ENCODE assay signal across 20 cellular contexts in genomic region chr11:102467080-102467708, GRCh38. TPM values are rescaled to one million over a fixed set of nuclear protein-coding genes. Genes with fewer than 3 reads are reported as not detected.
A peak's percentile ranks its signal among the peaks of the same experiment; 100 is the strongest.
DNase-seq lines count a peak whose midpoint lies in the region; ATAC-seq and TF ChIP-seq lines count a peak whose summit lies in the region.
"Had no signal": no experiment of that assay in that cellular context is flagged by ENCODE, and none has a peak within 500 bp of the region (broad histone marks: within the 10 kb centered on the region; RNA-seq: fewer than 3 reads in every experiment).

No MANE protein-coding gene starts in this region.

- no peak overlapping the region for H3K27ac Mint-ChIP-seq in neural progenitor cell

- BruUV-seq in PC-3 (replicated peaks; lab: Mats Ljungman, UMichigan), result no TSS peak

- H3K36me3 ChIP-seq in PC-3 (ENCODE audit: low read depth, low read length) (no peaks in the 10 kb centered on the region), hepatocyte (replicated peaks; ENCODE audit: insufficient read depth, low read depth) (no peaks in the 10 kb centered on the region), stomach (no peaks in the 10 kb centered on the region), Karpas-422 (ENCODE audit: insufficient read depth, low read length) (no peaks in the 10 kb centered on the region), neural progenitor cell (no peaks in the 10 kb centered on the region)
- H3K36me3 ChIP-seq: BE2C, heart left ventricle, ovary had no signal

- H3K4me3 ChIP-seq in PC-3 (ENCODE audit: low read length) (peak overlapping the region; percentile 32), hepatocyte (no peak overlapping the region), stomach (no peak overlapping the region), Karpas-422 (ENCODE audit: low read length) (no peak overlapping the region), neural progenitor cell (no peak overlapping the region)
- H3K4me3 ChIP-seq: coronary artery, heart left ventricle, ovary had no signal

- TF ChIP-seq POLR2A in stomach (IDR thresholded peaks at IDR 0.05), result no peak

- no peak overlapping the region for H3K9ac ChIP-seq in PC-3 (ENCODE audit: low read length)
- H3K9ac ChIP-seq in Karpas-422 (ENCODE audit: low read length), result no peak overlapping the region
- H3K9ac ChIP-seq in neural progenitor cell, result no peak overlapping the region

- H3K36me3 Mint-ChIP-seq in neural progenitor cell, result no peaks in the 10 kb centered on the region

- DNase-seq in HT-29 (ENCODE audit: low spot score) (peak; percentile 94), PC-3 (peak; percentile 96), hepatocyte (ENCODE audit: low spot score) (no peak), stomach (no peak), cardiac septum (ENCODE audit: low spot score) (no peak), Karpas-422 (no peak), neural progenitor cell (ENCODE audit: low spot score) (no peak), GM19240 (ENCODE audit: insufficient read length, low spot score) (no peak)
- DNase-seq: activated CD4-positive, CD25-positive, alpha-beta regulatory T cell treated with anti-CD3 and anti-CD28 coated beads, Interleukin-2, amount 50 U/mL, for 72 hours; activated gamma-delta T cell treated with Interleukin-2 at 50 U/mL for 16 hours; anterior cingulate cortex; BE2C; erythroblast; GOT3; heart left ventricle; kidney; NCI-H187 treated with DMSO at 0.1 percent for 48 hours; ovary; T-helper 2 cell had no signal

- no peak for TF ChIP-seq EP300 in stomach (IDR thresholded peaks at IDR 0.05)

- H2AFZ ChIP-seq in PC-3 (ENCODE audit: low read length), result peak overlapping the region; percentile 31
- no peak overlapping the region for H2AFZ ChIP-seq in hepatocyte
- H2AFZ ChIP-seq in Karpas-422 (ENCODE audit: low read length), result no peak overlapping the region
- H2AFZ ChIP-seq in neural progenitor cell (replicated peaks), result no peak overlapping the region

- peak; percentile 46 for ATAC-seq in PC-3
- ATAC-seq: heart left ventricle had no signal

- no peaks in the 10 kb centered on the region for H3K9me3 Mint-ChIP-seq in neural progenitor cell

- H3K79me2 ChIP-seq in PC-3 (ENCODE audit: low read length) (no peaks in the 10 kb centered on the region), hepatocyte (no peaks in the 10 kb centered on the region), Karpas-422 (ENCODE audit: low read length) (no peaks in the 10 kb centered on the region), neural progenitor cell (ENCODE audit: low read depth) (no peaks in the 10 kb centered on the region)

- H3K27me3 ChIP-seq in PC-3 (ENCODE audit: low read length) (no peaks in the 10 kb centered on the region), hepatocyte (no peaks in the 10 kb centered on the region), stomach (no peaks in the 10 kb centered on the region), Karpas-422 (ENCODE audit: low read length) (0 out of 2 replicates have a peak, but pooled peaks cover 2% of the 10 kb centered on the region), neural progenitor cell (no peaks in the 10 kb centered on the region)
- H3K27me3 ChIP-seq: BE2C, heart left ventricle, ovary had no signal

- intact Hi-C loops in PC-3 (cut with micrococcal nuclease), result loop anchor here (1.0 kb wide), 1 partner anchor 10 kb away; no protein-coding TSS in a partner anchor
- intact Hi-C loops in stomach (cut with DNase I; ENCODE audit: low total_unique reads), result no loop called here
- intact Hi-C loops in cardiac septum (cut with DNase I), result no loop called here

- H3K27ac ChIP-seq in PC-3 (ENCODE audit: low read length), result peak overlapping the region; percentile 72
- H3K27ac ChIP-seq in hepatocyte, result peak overlapping the region; percentile 68
- peak overlapping the region; percentile 36 to 80 (median 62) for H3K27ac ChIP-seq in stomach
- no peak overlapping the region for H3K27ac ChIP-seq in Karpas-422 (ENCODE audit: low read length)
- H3K27ac ChIP-seq in neural progenitor cell, result no peak overlapping the region
- H3K27ac ChIP-seq: coronary artery, ovary had no signal

- TF ChIP-seq CTCF in PC-3 (conservative IDR thresholded peaks at IDR 0.05; ENCODE audit: low read depth, low read length) (no peak), hepatocyte (IDR thresholded peaks at IDR 0.05; ENCODE audit: poor library complexity) (no peak), stomach (IDR thresholded peaks at IDR 0.05) (no peak), neural progenitor cell (IDR thresholded peaks at IDR 0.05) (no peak)

- no peaks in the 10 kb centered on the region for H3K9me2 ChIP-seq in PC-3 (replicated peaks; ENCODE audit: low read length)
- H3K9me2 ChIP-seq in hepatocyte (replicated peaks; ENCODE audit: insufficient read depth), result no peaks in the 10 kb centered on the region
- no peaks in the 10 kb centered on the region for H3K9me2 ChIP-seq in Karpas-422 (replicated peaks; ENCODE audit: insufficient read depth, low read length)

- peaks cover 8% of the 10 kb centered on the region for H3K27me3 Mint-ChIP-seq in neural progenitor cell (ENCODE audit: insufficient read depth, low read depth)

- H3K9me3 ChIP-seq in PC-3 (ENCODE audit: low read length) (no peaks in the 10 kb centered on the region), hepatocyte (ENCODE audit: low read depth) (no peaks in the 10 kb centered on the region), stomach (no peaks in the 10 kb centered on the region), Karpas-422 (ENCODE audit: low read length) (no peaks in the 10 kb centered on the region), neural progenitor cell (ENCODE audit: low read depth) (no peaks in the 10 kb centered on the region)
- H3K9me3 ChIP-seq: BE2C, heart left ventricle, ovary had no signal

- H3F3A ChIP-seq in PC-3 (ENCODE audit: low read length, unreplicated experiment) (peaks cover 16% of the 10 kb centered on the region), neural progenitor cell (ENCODE audit: low read depth) (no peaks in the 10 kb centered on the region)

- H3K4me2 ChIP-seq in PC-3 (ENCODE audit: low read length), result peak overlapping the region; percentile 73
- H3K4me2 ChIP-seq in hepatocyte, result no peak overlapping the region
- H3K4me2 ChIP-seq in Karpas-422 (ENCODE audit: low read depth, low read length, poor library complexity, severe bottlenecking), result no peak overlapping the region
- no peak overlapping the region for H3K4me2 ChIP-seq in neural progenitor cell

- no peaks in the 10 kb centered on the region for H3K4me1 Mint-ChIP-seq in neural progenitor cell

- WGBS in hepatocyte (ENCODE audit: low lambda C conversion rate, missing lambda C conversion rate), result 78% methylated on average over 4 of the region's 4 CpGs
- WGBS in stomach, 5 donors, result 33 to 81% (median 50%) methylated on average over 4 of the region's 4 CpGs

- no peak overlapping the region for H3K4me3 Mint-ChIP-seq in neural progenitor cell

- H3K4me1 ChIP-seq in PC-3 (ENCODE audit: insufficient read depth, low read length) (peaks cover 46% of the 10 kb centered on the region), hepatocyte (ENCODE audit: insufficient read depth) (peaks cover 37% of the 10 kb centered on the region), stomach (peaks cover 7 to 34% (median 21%) of the 10 kb centered on the region in 4 donors), Karpas-422 (ENCODE audit: low read length) (peaks cover 12% of the 10 kb centered on the region), neural progenitor cell (no peaks in the 10 kb centered on the region)
- H3K4me1 ChIP-seq: BE2C had no signal

- no peaks in the 10 kb centered on the region for H4K20me1 ChIP-seq in PC-3 (ENCODE audit: low read length)
- H4K20me1 ChIP-seq in hepatocyte (ENCODE audit: insufficient read depth, poor library complexity, severe bottlenecking), result no peaks in the 10 kb centered on the region
- H4K20me1 ChIP-seq in Karpas-422 (ENCODE audit: insufficient read depth, low read depth, low read length), result no peaks in the 10 kb centered on the region
- H4K20me1 ChIP-seq in neural progenitor cell (ENCODE audit: low read depth), result no peaks in the 10 kb centered on the region

- CTCF ChIA-PET in PC-3 (lab: Charles Lee), result interaction anchor here (1.0 kb wide), 1 partner anchor 15 kb away, joined by 3 read pairs; no protein-coding TSS in a partner anchor

- POLR2A ChIA-PET in PC-3 (lab: Charles Lee; ENCODE audit: unreplicated experiment), result no interaction called here

RNA-seq across cellular contexts. Expression of gene TMEM123, which starts 14.6 kb away (rescaled TPM):
- 152 and 161 TPM in 2 replicates for total RNA-seq in HT-29 (2014; rRNA removed; shearing (Covaris generic))
- total RNA-seq in PC-3 (2014; rRNA removed), result 136 and 163 TPM in 2 replicates
- 179 and 182 TPM in 2 replicates for total RNA-seq in hepatocyte
- 101 and 122 TPM in 2 replicates for polyA plus RNA-seq in hepatocyte
- total RNA-seq in stomach, result 100 to 1,000 TPM in 2 of 5 donors, 10 to 100 TPM in 3; 16.2 to 226 (median 75.3) TPM
- 10 to 100 TPM; 47.2 to 53.6 (median 49.6) TPM for polyA plus RNA-seq in stomach
- 50.6 TPM for total RNA-seq in cardiac septum
- 273 and 796 TPM in 2 replicates for total RNA-seq in Karpas-422 (2014; rRNA removed; shearing (Covaris generic); ENCODE audit: low replicate concordance)
- total RNA-seq in neural progenitor cell (ENCODE audit: low replicate concordance), result 127 and 230 TPM in 2 replicates

Comparison
In these comparisons a context has a peak if more than half of its experiments do, and no peak if none do; other contexts are left out.
1. DNase-seq: peak in HT-29 (single experiment) and PC-3 (single experiment); none in hepatocyte (single experiment), stomach (single experiment), cardiac septum (single experiment), Karpas-422 (single experiment), neural progenitor cell (single experiment) and GM19240 (single experiment).
2. H3K27ac ChIP-seq: peak in PC-3 (single experiment), hepatocyte (single experiment) and stomach (5 of 5); none in Karpas-422 (single experiment) and neural progenitor cell (single experiment).